ENCODE assay signal across 8 cellular contexts in the genomic region with DNA sequence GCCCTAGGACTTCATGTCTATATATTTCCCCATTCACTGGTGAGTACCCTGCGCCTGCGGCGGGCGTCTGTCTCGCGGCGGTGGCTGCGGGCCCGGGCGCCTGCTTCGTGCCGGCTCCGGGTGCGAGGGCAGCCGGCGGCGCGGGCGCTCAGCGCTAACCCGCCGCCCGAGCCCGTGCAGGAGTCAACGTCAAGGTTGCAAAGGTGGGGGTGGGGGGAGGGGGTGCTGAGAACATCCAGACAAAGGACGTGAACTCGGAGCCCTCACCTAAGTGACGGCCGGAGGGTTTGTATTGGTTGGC. TPM values are rescaled to one million over a fixed set of nuclear protein-coding genes. Genes with fewer than 3 reads are reported as not detected.
DNase-seq lines count a peak whose midpoint lies in the region; ATAC-seq and TF ChIP-seq lines count a peak whose summit lies in the region.

No MANE protein-coding gene starts in this region.

- H3K4me3 ChIP-seq in MG63 (peak overlapping the region; percentile 77), brain microvascular endothelial cell (ENCODE audit: low read depth, low read length) (peak overlapping the region; percentile 64), lower lobe of right lung (peak overlapping the region; percentile 82), upper lobe of left lung (peak overlapping the region; percentile 59 to 90 (median 77))

- peak in 1 of 2 donors; percentile 35 for ATAC-seq in lower lobe of right lung
- ATAC-seq in upper lobe of left lung (ENCODE audit: low FRiP score in 2 of 2), result peak in 1 of 2 donors; percentile 34

- H3K27me3 ChIP-seq in MG63 (no peaks in the 10 kb centered on the region), brain microvascular endothelial cell (replicated peaks) (no peaks in the 10 kb centered on the region), lower lobe of right lung (ENCODE audit: low read depth) (no peaks in the 10 kb centered on the region), upper lobe of left lung (no peaks in the 10 kb centered on the region)

- in situ Hi-C loops in brain microvascular endothelial cell (cut with HindIII; ENCODE audit: low pct_ligation_motif_present, low sequenced_read_pairs), result no loop called here

- TF ChIP-seq CTCF in brain microvascular endothelial cell (IDR thresholded peaks at IDR 0.05; ENCODE audit: low read depth, low read length, missing control alignments) (no peak), lower lobe of right lung (IDR thresholded peaks at IDR 0.05) (no peak), upper lobe of left lung (IDR thresholded peaks at IDR 0.05) (no peak)

- peak overlapping the region; percentile 19 for H3K27ac ChIP-seq in brain microvascular endothelial cell
- H3K27ac ChIP-seq in lower lobe of right lung, result peak overlapping the region; percentile 91
- peak overlapping the region; percentile 87 to 93 (median 90) for H3K27ac ChIP-seq in upper lobe of left lung

- TF ChIP-seq POLR2A in upper lobe of left lung (IDR thresholded peaks at IDR 0.05), result peak in 1 of 4 donors; percentile 12

- TF ChIP-seq EP300 in upper lobe of left lung (IDR thresholded peaks at IDR 0.05), result no peak

- 0% methylated on average over 3 to 18 of the region's 29 CpGs for WGBS in upper lobe of left lung, 2 donors

- H3K9me3 ChIP-seq in MG63 (no peaks in the 10 kb centered on the region), lower lobe of right lung (no peaks in the 10 kb centered on the region), upper lobe of left lung (no peaks in the 10 kb centered on the region)

- H3K4me1 ChIP-seq in lower lobe of right lung (peaks cover 53% of the 10 kb centered on the region), upper lobe of left lung (peaks cover 11 to 47% (median 30%) of the 10 kb centered on the region in 4 donors)

- intact Hi-C loops in lower lobe of right lung (cut with DNase I), result no loop called here

- DNase-seq in NCI-H345 treated with DMSO at 0.1 percent for 48 hours (lab: John Stamatoyannopoulos, UW; ENCODE audit: unreplicated experiment) (peak; percentile 50), NCI-H345 (lab: John Stamatoyannopoulos, UW) (no peak), MG63 (no peak), brain microvascular endothelial cell (no peak), lower lobe of right lung (no peak), upper lobe of left lung (no peak), AG20443 (ENCODE audit: low spot score) (no peak), NCI-H1048 (lab: John Stamatoyannopoulos, UW) (no peak)

- H3K36me3 ChIP-seq in MG63 (peaks cover 24% of the 10 kb centered on the region), brain microvascular endothelial cell (replicated peaks) (no peaks in the 10 kb centered on the region), lower lobe of right lung (peaks cover 19% of the 10 kb centered on the region), upper lobe of left lung (peaks cover 0 to 25% (median under 1%) of the 10 kb centered on the region in 4 donors)

RNA-seq across cellular contexts. Expression of gene LBH, which starts 0.3 kb away (rescaled TPM):
- 21.5 and 60.0 TPM in 2 replicates for total RNA-seq in MG63 (2014; rRNA removed; shearing (Covaris generic); ENCODE audit: low replicate concordance)
- total RNA-seq in lower lobe of right lung (137 TPM), upper lobe of left lung (100 to 1,000 TPM in 4 of 6 donors, 10 to 100 TPM in 2; 45.6 to 270 (median 154) TPM)

Comparison
In these comparisons a context has a peak if more than half of its experiments do, and no peak if none do; other contexts are left out.
1. H3K27ac ChIP-seq: peak in every context shown above with its lines; median percentile 91 in lower lobe of right lung; 90 in upper lobe of left lung; 19 in brain microvascular endothelial cell.